ENCODE assay signal across 28 cellular contexts in the genomic region with DNA sequence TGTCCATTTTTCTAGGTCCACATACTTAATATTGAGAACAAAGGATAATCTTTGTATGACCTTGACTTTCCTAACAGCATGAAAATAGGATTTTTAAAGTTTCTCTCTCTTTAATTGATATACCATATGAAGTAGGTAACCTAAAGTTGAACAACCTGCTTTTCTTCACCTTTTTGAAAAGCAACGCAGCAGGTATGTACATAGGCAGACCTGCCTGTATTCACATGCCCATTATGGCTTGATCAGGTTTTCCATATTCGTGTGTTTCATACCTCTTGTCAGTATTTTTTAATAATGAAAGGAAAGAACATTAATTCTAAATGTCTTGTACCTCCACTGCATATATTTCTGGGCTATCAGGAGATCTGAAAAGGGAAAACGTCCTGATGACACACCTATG. TPM values are rescaled to one million over a fixed set of nuclear protein-coding genes. Genes with fewer than 3 reads are reported as not detected.
DNase-seq lines count a peak whose midpoint lies in the region; ATAC-seq and TF ChIP-seq lines count a peak whose summit lies in the region.
"Had no signal": no experiment of that assay in that cellular context is flagged by ENCODE, and none has a peak within 500 bp of the region (broad histone marks: within the 10 kb centered on the region; RNA-seq: fewer than 3 reads in every experiment).

No MANE protein-coding gene starts in this region.

- no peak for TF ChIP-seq POLR2A in esophagus muscularis mucosa (IDR thresholded peaks at IDR 0.05; ENCODE audit: low read depth)

- H3K9me3 ChIP-seq in SK-N-SH, result no peaks in the 10 kb centered on the region
- no peaks in the 10 kb centered on the region for H3K9me3 ChIP-seq in esophagus muscularis mucosa
- no peaks in the 10 kb centered on the region for H3K9me3 ChIP-seq in CD8-positive, alpha-beta memory T cell (ENCODE audit: low read length)
- H3K9me3 ChIP-seq: BE2C, body of pancreas, neutrophil, SJSA1 had no signal

- H3K9me3 Mint-ChIP-seq in mesothelial cell of epicardium, result peaks cover 12% of the 10 kb centered on the region
- peaks cover 0 to 2% (median 0%) of the 10 kb centered on the region in 5 donors for H3K9me3 Mint-ChIP-seq in CD8-positive, alpha-beta memory T cell
- H3K9me3 Mint-ChIP-seq in activated CD4-positive, alpha-beta T cell treated with anti-CD3 and anti-CD28 coated beads, Interleukin-2, amount 10 ng/mL, durations not matched to agents 24 days and 14 days, result no peaks in the 10 kb centered on the region
- H3K9me3 Mint-ChIP-seq: activated T-helper 1 cell treated with anti-CD3 and anti-CD28 coated beads, Interleukin-12 subunit alpha, Interleukin-12 subunit beta, Interleukin-2, Interleukin-4 antibody, amounts not matched to agents 30 ng/mL and 10 ng/mL and 1 ng/mL, durations not matched to agents 14 hours and 24 hours and 36 hours had no signal

- no peaks in the 10 kb centered on the region for H4K20me1 ChIP-seq in SK-N-SH (ENCODE audit: insufficient read depth)

- intact Hi-C loops in esophagus muscularis mucosa (cut with DNase I), result no loop called here
- intact Hi-C loops in activated CD4-positive, alpha-beta T cell treated with anti-CD3 and anti-CD28 coated beads, Interleukin-2, amount 10 ng/mL, durations not matched to agents 24 days and 14 days (cut with micrococcal nuclease), result no loop called here

- peaks cover 21% of the 10 kb centered on the region for H3F3A ChIP-seq in SK-N-SH (replicated peaks; ENCODE audit: insufficient read depth)

- H3K4me1 ChIP-seq in SK-N-SH (ENCODE audit: control insufficient read depth in 1 of 2, insufficient read depth in 2 of 2, low read depth in 1 of 2, low read length in 1 of 2), result no peaks in the 10 kb centered on the region; a peak in 2 of 4 replicates
- H3K4me1 ChIP-seq in esophagus muscularis mucosa, result peaks cover 26 to 43% (median 36%) of the 10 kb centered on the region in 4 donors
- no peaks in the 10 kb centered on the region for H3K4me1 ChIP-seq in CD8-positive, alpha-beta memory T cell (ENCODE audit: insufficient read depth, low read length)
- H3K4me1 ChIP-seq: BE2C had no signal

- TF ChIP-seq RAD21 in SK-N-SH (IDR thresholded peaks at IDR 0.05; ENCODE audit: low read length), result no peak

- no peak overlapping the region for H3K27ac Mint-ChIP-seq in mesothelial cell of epicardium
- no peak overlapping the region for H3K27ac Mint-ChIP-seq in CD8-positive, alpha-beta memory T cell
- H3K27ac Mint-ChIP-seq in activated CD4-positive, alpha-beta T cell treated with anti-CD3 and anti-CD28 coated beads, Interleukin-2, amount 10 ng/mL, durations not matched to agents 24 days and 14 days, result no peak overlapping the region
- H3K27ac Mint-ChIP-seq: activated T-helper 1 cell treated with anti-CD3 and anti-CD28 coated beads, Interleukin-12 subunit alpha, Interleukin-12 subunit beta, Interleukin-2, Interleukin-4 antibody, amounts not matched to agents 30 ng/mL and 10 ng/mL and 1 ng/mL, durations not matched to agents 14 hours and 24 hours and 36 hours; immature natural killer cell; stimulated activated naive B cell treated with anti-CD40 and anti-IgM and Interleukin-4, amounts not matched to agents 10 μg/mL and 1 μg/mL and 100 μg/mL, for 72 hours; T-helper 17 cell had no signal

- WGBS in SK-N-SH (ENCODE audit: low lambda C conversion rate), result 53% methylated on average over 3 of the region's 3 CpGs
- 84% methylated on average over 3 of the region's 3 CpGs for WGBS in esophagus muscularis mucosa

- H3K27ac ChIP-seq in SK-N-SH (ENCODE audit: low read depth in 2 of 2, low read length in 1 of 2) (peak overlapping the region; percentile 11 to 91; a peak in 2 of 4 replicates), esophagus muscularis mucosa (replicated peaks in 1 of 4) (peak overlapping the region in 3 of 4 donors; percentile 57 to 71 (median 60))
- H3K27ac ChIP-seq in CD8-positive, alpha-beta memory T cell (ENCODE audit: low read depth, low read length), result no peak overlapping the region
- H3K27ac ChIP-seq: body of pancreas, neutrophil, SJSA1 had no signal

- TF ChIP-seq CTCF in SK-N-SH (IDR thresholded peaks at IDR 0.05), result no peak
- TF ChIP-seq CTCF in esophagus muscularis mucosa (IDR thresholded peaks at IDR 0.05), result no peak
- no peak for TF ChIP-seq CTCF in mesothelial cell of epicardium (IDR thresholded peaks at IDR 0.05; ENCODE audit: unreplicated experiment)

- ATAC-seq in SK-N-SH treated with all-trans-retinoic acid at 6 μM for 48 hours (no peak), HG02763 (IDR thresholded peaks at IDR 0.05; ENCODE audit: unreplicated experiment) (no peak)
- ATAC-seq: body of pancreas; Panc1; stimulated activated naive B cell treated with anti-CD40 and anti-IgM and Interleukin-4, amounts not matched to agents 10 μg/mL and 1 μg/mL and 100 μg/mL, for 72 hours; T-helper 17 cell had no signal

- no peak overlapping the region; the same call in 1 of the 2 replicates for H3K9ac ChIP-seq in SK-N-SH

- no peak for DNase-seq in SK-N-SH
- no peak for DNase-seq in esophagus muscularis mucosa (ENCODE audit: extremely low spot score)
- DNase-seq in mesothelial cell of epicardium (ENCODE audit: low spot score in 2 of 2, unreplicated experiment in 2 of 2), result no peak
- DNase-seq in CD8-positive, alpha-beta memory T cell, result no peak
- no peak for DNase-seq in activated CD4-positive, alpha-beta T cell treated with anti-CD3 and anti-CD28 coated beads, Interleukin-2, amount 10 ng/mL, durations not matched to agents 24 days and 14 days
- no peak for DNase-seq in NCI-H2196 (lab: John Stamatoyannopoulos, UW; ENCODE audit: unreplicated experiment)
- DNase-seq: activated CD4-positive, alpha-beta T cell treated with anti-CD3 and anti-CD28 coated beads for 4 hours; activated naive CD4-positive, alpha-beta T cell treated with anti-CD3 and anti-CD28 coated beads, Interleukin-2, amount 50 U/mL, for 16 hours; BE2C; body of pancreas; DND-41; effector CD8-positive, alpha-beta T cell; heart left ventricle; immature natural killer cell; left ventricle myocardium superior; NCI-H2081; NCI-H510A treated with DMSO at 0.1 percent for 48 hours; NK-92 treated with Interleukin-12 subunit alpha and Interleukin-12 subunit beta, amount 100 ng/mL, for 24 hours; small intestine; stimulated activated naive B cell treated with anti-CD40 and anti-IgM and Interleukin-4, amounts not matched to agents 10 μg/mL and 1 μg/mL and 100 μg/mL, for 72 hours; T-helper 17 cell had no signal

- peaks cover 52% of the 10 kb centered on the region for H3K79me2 ChIP-seq in SK-N-SH (ENCODE audit: insufficient read depth)

- H3K27me3 Mint-ChIP-seq in mesothelial cell of epicardium (ENCODE audit: low read depth), result no peaks in the 10 kb centered on the region
- peaks cover 1 to 3% of the 10 kb centered on the region in 2 donors for H3K27me3 Mint-ChIP-seq in CD8-positive, alpha-beta memory T cell
- peaks cover 18% of the 10 kb centered on the region for H3K27me3 Mint-ChIP-seq in activated CD4-positive, alpha-beta T cell treated with anti-CD3 and anti-CD28 coated beads, Interleukin-2, amount 10 ng/mL, durations not matched to agents 24 days and 14 days

- no peak for TF ChIP-seq EP300 in SK-N-SH (IDR thresholded peaks at IDR 0.05; ENCODE audit: borderline replicate concordance in 1 of 2, low read depth in 1 of 2, low read length in 1 of 2)
- no peak for TF ChIP-seq EP300 in esophagus muscularis mucosa (IDR thresholded peaks at IDR 0.05)

- H3K4me1 Mint-ChIP-seq in mesothelial cell of epicardium, result peaks cover 41% of the 10 kb centered on the region
- peaks cover 0 to 3% (median 0%) of the 10 kb centered on the region in 3 donors for H3K4me1 Mint-ChIP-seq in CD8-positive, alpha-beta memory T cell
- no peaks in the 10 kb centered on the region for H3K4me1 Mint-ChIP-seq in activated CD4-positive, alpha-beta T cell treated with anti-CD3 and anti-CD28 coated beads, Interleukin-2, amount 10 ng/mL, durations not matched to agents 24 days and 14 days
- H3K4me1 Mint-ChIP-seq: immature natural killer cell; stimulated activated naive B cell treated with anti-CD40 and anti-IgM and Interleukin-4, amounts not matched to agents 10 μg/mL and 1 μg/mL and 100 μg/mL, for 72 hours; T-helper 17 cell had no signal

- peak overlapping the region; percentile 84 for H3K4me2 ChIP-seq in SK-N-SH

- H3K27me3 ChIP-seq in SK-N-SH (ENCODE audit: insufficient read depth) (no peaks in the 10 kb centered on the region), esophagus muscularis mucosa (no peaks in the 10 kb centered on the region)
- H3K27me3 ChIP-seq in CD8-positive, alpha-beta memory T cell (ENCODE audit: insufficient read depth, low read length, poor library complexity, severe bottlenecking), result no peaks in the 10 kb centered on the region
- H3K27me3 ChIP-seq: BE2C, body of pancreas, heart left ventricle, SJSA1 had no signal

- no peaks in the 10 kb centered on the region for H3K36me3 Mint-ChIP-seq in mesothelial cell of epicardium
- no peaks in the 10 kb centered on the region for H3K36me3 Mint-ChIP-seq in CD8-positive, alpha-beta memory T cell
- no peaks in the 10 kb centered on the region for H3K36me3 Mint-ChIP-seq in activated CD4-positive, alpha-beta T cell treated with anti-CD3 and anti-CD28 coated beads, Interleukin-2, amount 10 ng/mL, durations not matched to agents 24 days and 14 days (ENCODE audit: low read depth)
- H3K36me3 Mint-ChIP-seq: immature natural killer cell; stimulated activated naive B cell treated with anti-CD40 and anti-IgM and Interleukin-4, amounts not matched to agents 10 μg/mL and 1 μg/mL and 100 μg/mL, for 72 hours had no signal

- H3K4me3 ChIP-seq in SK-N-SH (ENCODE audit: low read depth in 2 of 2, low read length in 1 of 2), result peak overlapping the region in 1 of 2 experiments; percentile 81; a peak in 1 of 4 replicates
- no peak overlapping the region for H3K4me3 ChIP-seq in esophagus muscularis mucosa
- no peak overlapping the region for H3K4me3 ChIP-seq in CD8-positive, alpha-beta memory T cell (ENCODE audit: low read length)
- H3K4me3 ChIP-seq: body of pancreas, SJSA1 had no signal

- no peak overlapping the region for H2AFZ ChIP-seq in SK-N-SH (ENCODE audit: low read depth)

- no peaks in the 10 kb centered on the region for H3K9me2 ChIP-seq in SK-N-SH

- H3K36me3 ChIP-seq in SK-N-SH (replicated peaks in 1 of 2; ENCODE audit: control insufficient read depth in 1 of 2, insufficient read depth in 2 of 2, low read length in 1 of 2), result peaks cover 0 to 17% of the 10 kb centered on the region in 2 experiments
- H3K36me3 ChIP-seq in esophagus muscularis mucosa, result no peaks in the 10 kb centered on the region
- no peaks in the 10 kb centered on the region for H3K36me3 ChIP-seq in CD8-positive, alpha-beta memory T cell (ENCODE audit: insufficient read depth, low read length)
- H3K36me3 ChIP-seq: BE2C, heart left ventricle, neutrophil, SJSA1, thoracic aorta had no signal

- CTCF ChIA-PET in SK-N-SH (lab: Yijun Ruan, JAX), result interaction anchor here (4.5 kb wide), 1 partner anchor 30 kb away, joined by 25 read pairs; no protein-coding TSS in a partner anchor
- CTCF ChIA-PET in CD8-positive, alpha-beta memory T cell (lab: Charles Lee), result no interaction called here

- POLR2A ChIA-PET in SK-N-SH (lab: Yijun Ruan, JAX), result no interaction called here
- POLR2A ChIA-PET in CD8-positive, alpha-beta memory T cell (lab: Charles Lee), result no interaction called here

- peak overlapping the region; percentile 70 for H3K4me3 Mint-ChIP-seq in mesothelial cell of epicardium
- no peak overlapping the region for H3K4me3 Mint-ChIP-seq in CD8-positive, alpha-beta memory T cell
- H3K4me3 Mint-ChIP-seq in activated CD4-positive, alpha-beta T cell treated with anti-CD3 and anti-CD28 coated beads, Interleukin-2, amount 10 ng/mL, durations not matched to agents 24 days and 14 days, result no peak overlapping the region
- H3K4me3 Mint-ChIP-seq: activated T-helper 1 cell treated with anti-CD3 and anti-CD28 coated beads, Interleukin-12 subunit alpha, Interleukin-12 subunit beta, Interleukin-2, Interleukin-4 antibody, amounts not matched to agents 30 ng/mL and 10 ng/mL and 1 ng/mL, durations not matched to agents 14 hours and 24 hours and 36 hours; immature natural killer cell; stimulated activated naive B cell treated with anti-CD40 and anti-IgM and Interleukin-4, amounts not matched to agents 10 μg/mL and 1 μg/mL and 100 μg/mL, for 72 hours; T-helper 17 cell had no signal

RNA-seq across cellular contexts. Expression of a gene that starts 1.5 kb away (rescaled TPM):
- 114 and 163 TPM in 2 replicates for polyA plus RNA-seq in SK-N-SH (2012; rRNA removed)
- 59.3 and 94.0 TPM in 2 replicates for polyA plus RNA-seq in SK-N-SH (2012; cell fraction: cytosol; rRNA removed)
- 215 and 304 TPM in 2 replicates for polyA plus RNA-seq in SK-N-SH (2012; cell fraction: nucleus; rRNA removed)
- total RNA-seq in esophagus muscularis mucosa, result 100 to 1,000 TPM in 3 of 4 donors, 10 to 100 TPM in 1; 81.7 to 172 (median 145) TPM
- 44.1 to 48.0 TPM (median 45.2 TPM) in 3 replicates for total RNA-seq in mesothelial cell of epicardium
- not detected for total RNA-seq in CD8-positive, alpha-beta memory T cell
- not detected for polyA plus RNA-seq in CD8-positive, alpha-beta memory T cell
- total RNA-seq in activated CD4-positive, alpha-beta T cell treated with anti-CD3 and anti-CD28 coated beads, Interleukin-2, amount 10 ng/mL, durations not matched to agents 24 days and 14 days, result not detected in 2 replicates
- total RNA-seq: activated T-helper 1 cell treated with anti-CD3 and anti-CD28 coated beads, Interleukin-12 subunit alpha, Interleukin-12 subunit beta, Interleukin-2, Interleukin-4 antibody, amounts not matched to agents 30 ng/mL and 10 ng/mL and 1 ng/mL, durations not matched to agents 14 hours and 24 hours and 36 hours; T-helper 17 cell had no signal
- polyA plus RNA-seq: immature natural killer cell had no signal

Comparison
In these comparisons a context has a peak if more than half of its experiments do, and no peak if none do; other contexts are left out.
1. RNA of a gene that starts 1.5 kb away (total RNA-seq): 81.7 to 172 TPM in esophagus muscularis mucosa and 44.1 to 48.0 TPM in mesothelial cell of epicardium; not detected in CD8-positive, alpha-beta memory T cell and not detected in activated CD4-positive, alpha-beta T cell treated with anti-CD3 and anti-CD28 coated beads, Interleukin-2, amount 10 ng/mL, durations not matched to agents 24 days and 14 days; every median in the first group is over 10 times any median in the second.